Comparison of ENCODE assay signal across 8 cellular contexts in the genomic region with DNA sequence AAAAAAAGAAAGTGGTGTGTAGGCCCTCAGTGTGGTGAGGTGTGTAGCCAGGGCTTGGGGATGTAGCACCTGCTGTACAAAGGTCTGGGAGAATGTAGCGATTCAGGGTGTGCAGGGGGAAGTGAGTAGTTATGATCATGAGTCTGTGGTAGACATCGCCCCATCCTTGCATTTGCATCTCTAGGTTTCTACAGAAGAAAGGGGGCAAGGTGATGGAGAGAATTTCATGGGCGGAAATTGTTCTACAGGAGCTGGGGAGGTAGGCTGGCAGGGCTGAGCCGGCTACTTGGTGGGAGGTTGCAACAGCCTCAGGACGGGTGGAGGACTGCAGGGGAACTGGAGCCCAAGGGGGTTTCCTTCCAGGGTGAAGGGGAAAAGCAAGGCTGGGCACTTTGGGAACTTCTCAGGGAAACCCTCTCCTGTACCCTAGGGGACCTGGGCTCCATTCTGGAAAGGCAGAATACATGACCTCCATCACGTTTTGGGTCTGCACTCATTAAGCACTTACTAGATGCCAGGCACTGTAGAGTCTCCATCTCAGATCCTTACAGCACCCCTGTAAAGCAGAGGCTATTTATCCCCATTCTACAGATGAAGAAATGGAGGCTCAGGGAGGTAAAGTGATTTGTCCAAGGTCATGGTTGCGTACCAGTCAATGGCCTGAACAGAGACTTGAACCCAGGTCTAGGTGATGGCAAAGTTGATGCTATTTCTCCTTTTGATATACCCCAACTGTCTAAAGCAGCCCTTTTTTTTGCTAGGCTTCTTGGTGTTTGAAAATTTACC. TPM values are rescaled to one million over a fixed set of nuclear protein-coding genes. Genes with fewer than 3 reads are reported as not detected.
DNase-seq lines count a peak whose midpoint lies in the region; ATAC-seq and TF ChIP-seq lines count a peak whose summit lies in the region.

No MANE protein-coding gene starts in this region.

- no peaks in the 10 kb centered on the region for H3K27me3 ChIP-seq in ACC112 (ENCODE audit: insufficient read depth, low read length)

- no peak overlapping the region for H2AFZ ChIP-seq in ACC112 (ENCODE audit: low read length, unreplicated experiment)

- no peak overlapping the region for H3K4me3 ChIP-seq in ACC112 (ENCODE audit: low read depth, low read length)

- H3K79me2 ChIP-seq in ACC112 (ENCODE audit: control insufficient read depth, insufficient read depth, low read length, unreplicated experiment): no peaks in the 10 kb centered on the region

- H3K4me1 ChIP-seq in ACC112 (ENCODE audit: control insufficient read depth, insufficient read depth, low read length, unreplicated experiment): peaks cover 38% of the 10 kb centered on the region

- H3K27ac ChIP-seq in ACC112 (ENCODE audit: low read depth, low read length) (peak overlapping the region; percentile 92), adipose tissue (ENCODE audit: low read depth, low read length) (peak overlapping the region; percentile 97)

- WGBS in adipose tissue, 3 donors: 65 to 75% (median 70%) methylated on average over 7 of the region's 7 CpGs

- H3K36me3 ChIP-seq in ACC112 (ENCODE audit: insufficient read depth, low read length): no peaks in the 10 kb centered on the region

- DNase-seq in activated effector memory CD4-positive, alpha-beta T cell treated with Interleukin-2 at 50 U/mL for 16 hours: no peak
- no peak for DNase-seq in HT-29 (ENCODE audit: low spot score)
- no peak for DNase-seq in effector CD4-positive, alpha-beta T cell

- peak; percentile 76 for ATAC-seq in GM19023 (IDR thresholded peaks at IDR 0.05; ENCODE audit: unreplicated experiment)
- peak; percentile 53 for ATAC-seq in HG03064 (IDR thresholded peaks at IDR 0.05; ENCODE audit: low read depth, unreplicated experiment)
- no peak for ATAC-seq in SK-N-SH treated with all-trans-retinoic acid at 6 μM for 48 hours

TF ChIP-seq in SK-N-SH treated with all-trans-retinoic acid at 6 μM for 48 hours, 23 proteins besides CTCF, POLR2A, EP300 and RAD21:
- no peak for TF ChIP-seq CREB5 (CRISPR knock-in tag; IDR thresholded peaks at IDR 0.05; ENCODE audit: low read depth)
- TF ChIP-seq, protein P1, sequence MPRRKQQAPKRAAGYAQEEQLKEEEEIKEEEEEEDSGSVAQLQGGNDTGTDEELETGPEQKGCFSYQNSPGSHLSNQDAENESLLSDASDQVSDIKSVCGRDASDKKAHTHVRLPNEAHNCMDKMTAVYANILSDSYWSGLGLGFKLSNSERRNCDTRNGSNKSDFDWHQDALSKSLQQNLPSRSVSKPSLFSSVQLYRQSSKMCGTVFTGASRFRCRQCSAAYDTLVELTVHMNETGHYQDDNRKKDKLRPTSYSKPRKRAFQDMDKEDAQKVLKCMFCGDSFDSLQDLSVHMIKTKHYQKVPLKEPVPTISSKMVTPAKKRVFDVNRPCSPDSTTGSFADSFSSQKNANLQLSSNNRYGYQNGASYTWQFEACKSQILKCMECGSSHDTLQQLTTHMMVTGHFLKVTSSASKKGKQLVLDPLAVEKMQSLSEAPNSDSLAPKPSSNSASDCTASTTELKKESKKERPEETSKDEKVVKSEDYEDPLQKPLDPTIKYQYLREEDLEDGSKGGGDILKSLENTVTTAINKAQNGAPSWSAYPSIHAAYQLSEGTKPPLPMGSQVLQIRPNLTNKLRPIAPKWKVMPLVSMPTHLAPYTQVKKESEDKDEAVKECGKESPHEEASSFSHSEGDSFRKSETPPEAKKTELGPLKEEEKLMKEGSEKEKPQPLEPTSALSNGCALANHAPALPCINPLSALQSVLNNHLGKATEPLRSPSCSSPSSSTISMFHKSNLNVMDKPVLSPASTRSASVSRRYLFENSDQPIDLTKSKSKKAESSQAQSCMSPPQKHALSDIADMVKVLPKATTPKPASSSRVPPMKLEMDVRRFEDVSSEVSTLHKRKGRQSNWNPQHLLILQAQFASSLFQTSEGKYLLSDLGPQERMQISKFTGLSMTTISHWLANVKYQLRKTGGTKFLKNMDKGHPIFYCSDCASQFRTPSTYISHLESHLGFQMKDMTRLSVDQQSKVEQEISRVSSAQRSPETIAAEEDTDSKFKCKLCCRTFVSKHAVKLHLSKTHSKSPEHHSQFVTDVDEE (CRISPR knock-in tag; IDR thresholded peaks at IDR 0.05): no peak
- no peak for TF ChIP-seq POU6F1 (CRISPR knock-in tag; IDR thresholded peaks at IDR 0.05; ENCODE audit: borderline replicate concordance, low read depth)
- no peak for TF ChIP-seq ZNF70 (CRISPR knock-in tag; IDR thresholded peaks at IDR 0.05)
- TF ChIP-seq ZNF565 (CRISPR knock-in tag; conservative IDR thresholded peaks at IDR 0.05; ENCODE audit: low read depth): no peak
- no peak for TF ChIP-seq BACH2 (CRISPR knock-in tag; IDR thresholded peaks at IDR 0.05; ENCODE audit: borderline replicate concordance)
- no peak for TF ChIP-seq TCF4 (CRISPR knock-in tag; IDR thresholded peaks at IDR 0.05; ENCODE audit: borderline replicate concordance)
- TF ChIP-seq ZFP30 (CRISPR knock-in tag; IDR thresholded peaks at IDR 0.05): no peak
- TF ChIP-seq GLIS3 (CRISPR knock-in tag; IDR thresholded peaks at IDR 0.05): no peak

RNA-seq across cellular contexts. Expression of gene TNFRSF1B, which starts 14.5 kb away (rescaled TPM):
- 10 to 100 TPM in 2 of 3 donors, 1 to 10 TPM in 1; 5.8 to 44.3 (median 21.4) TPM for polyA plus RNA-seq in adipose tissue
- 0.08 TPM in 1 of 2 replicates, not detected in the other for total RNA-seq in HT-29 (2014; rRNA removed; shearing (Covaris generic))
